Comparison of ENCODE assay signal across 27 cellular contexts in genomic region chr1:207040181-207040533, GRCh38. TPM values are rescaled to one million over a fixed set of nuclear protein-coding genes. Genes with fewer than 3 reads are reported as not detected.
DNase-seq lines count a peak whose midpoint lies in the region; ATAC-seq and TF ChIP-seq lines count a peak whose summit lies in the region.
"Had no signal": no experiment of that assay in that cellular context is flagged by ENCODE, and none has a peak within 500 bp of the region (broad histone marks: within the 10 kb centered on the region; RNA-seq: fewer than 3 reads in every experiment).

No MANE protein-coding gene starts in this region.

- intact Hi-C loops in Right ventricle myocardium superior (cut with DNase I): no loop called here

- POLR2A ChIA-PET in T-cell (lab: Charles Lee): no interaction called here

- peaks cover 3% of the 10 kb centered on the region in 2 donors for H3K27me3 Mint-ChIP-seq in T-cell
- H3K27me3 Mint-ChIP-seq: stimulated activated naive CD8-positive, alpha-beta T cell treated with anti-CD3 and anti-CD28 coated beads, Interleukin-15, amount 100 ng/mL, for 72 hours had no signal

- H2AFZ ChIP-seq in smooth muscle cell (ENCODE audit: low read depth): no peak overlapping the region

- ATAC-seq in Right ventricle myocardium superior (ENCODE audit: poor library complexity): no peak
- no peak for ATAC-seq in T-cell (replicated peaks in 1 of 4)
- ATAC-seq in HG02798 (IDR thresholded peaks at IDR 0.05; ENCODE audit: poor library complexity, unreplicated experiment): no peak
- ATAC-seq: activated T-cell treated with anti-CD3 and anti-CD28 coated beads, Interleukin-2, amount 50 U/mL, for 72 hours; stimulated activated naive CD8-positive, alpha-beta T cell treated with anti-CD3 and anti-CD28 coated beads, Interleukin-15, amount 100 ng/mL, for 72 hours had no signal

- H3K36me3 Mint-ChIP-seq in T-cell: peaks cover 9% of the 10 kb centered on the region

- CTCF ChIA-PET in T-cell (lab: Charles Lee): interaction anchor here in 1 of 2 donors (1.0 to 1.1 kb wide), 2 partner anchors 13 to 127 kb away, joined by 3 read pairs; partner anchors contain the start of gene PFKFB2

- peaks cover 4% of the 10 kb centered on the region for H4K20me1 ChIP-seq in smooth muscle cell (ENCODE audit: low read depth)

- H3K4me1 ChIP-seq in cardiac muscle cell (ENCODE audit: low read depth) (peaks cover 14% of the 10 kb centered on the region), smooth muscle cell (ENCODE audit: low read depth) (no peaks in the 10 kb centered on the region)

- H3K9ac ChIP-seq in SK-N-MC (ENCODE audit: insufficient read length): no peak overlapping the region
- H3K9ac ChIP-seq in smooth muscle cell (ENCODE audit: low read depth): no peak overlapping the region

- 36% methylated on average over 3 of the region's 3 CpGs for WGBS in smooth muscle cell (ENCODE audit: low lambda C conversion rate)

- no peak overlapping the region for H3K4me3 Mint-ChIP-seq in T-cell
- H3K4me3 Mint-ChIP-seq: activated T-cell treated with anti-CD3 and anti-CD28 coated beads, Interleukin-2, amount 50 U/mL, for 72 hours; stimulated activated naive CD8-positive, alpha-beta T cell treated with anti-CD3 and anti-CD28 coated beads, Interleukin-15, amount 100 ng/mL, for 72 hours had no signal

- peak overlapping the region; percentile 24 for H3K27ac ChIP-seq in cardiac muscle cell
- 0 out of 2 replicates have a peak overlapping the region, but pooled peaks have one; percentile 28 for H3K27ac ChIP-seq in SK-N-MC
- H3K27ac ChIP-seq in smooth muscle cell (ENCODE audit: low read depth): peak overlapping the region; percentile 61
- H3K27ac ChIP-seq: RWPE1, tibial nerve had no signal

- H3K27me3 ChIP-seq in cardiac muscle cell: peaks cover 18% of the 10 kb centered on the region
- H3K27me3 ChIP-seq in smooth muscle cell (ENCODE audit: low read depth): no peaks in the 10 kb centered on the region
- H3K27me3 ChIP-seq: tibial nerve had no signal

- TF ChIP-seq CTCF in cardiac muscle cell (IDR thresholded peaks at IDR 0.05; ENCODE audit: low read depth, low read length) (no peak), smooth muscle cell (IDR thresholded peaks at IDR 0.05; ENCODE audit: borderline replicate concordance, insufficient read depth, poor library complexity, severe bottlenecking) (no peak)

- H3K27ac Mint-ChIP-seq in T-cell: no peak overlapping the region
- H3K27ac Mint-ChIP-seq: activated T-cell treated with anti-CD3 and anti-CD28 coated beads, Interleukin-2, amount 50 U/mL, for 72 hours; stimulated activated naive CD8-positive, alpha-beta T cell treated with anti-CD3 and anti-CD28 coated beads, Interleukin-15, amount 100 ng/mL, for 72 hours had no signal

- DNase-seq in cardiac muscle cell (ENCODE audit: low read depth in 1 of 2, low spot score in 1 of 2) (no peak), Right ventricle myocardium superior (no peak), SK-N-MC (ENCODE audit: low read depth, low spot score) (no peak), fibroblast of peridontal ligament (ENCODE audit: extremely low read depth) (peak; percentile 8), smooth muscle cell (lab: John Stamatoyannopoulos, UW; ENCODE audit: unreplicated experiment) (no peak), T-cell (no peak), NCI-H345 (lab: John Stamatoyannopoulos, UW) (no peak)
- DNase-seq: 8988T; activated naive CD4-positive, alpha-beta T cell treated with anti-CD3 and anti-CD28 coated beads, Interleukin-2, amount 50 U/mL, for 16 hours; activated T-cell treated with anti-CD3 and anti-CD28 coated beads, Interleukin-2, amount 50 U/mL, for 72 hours; aorta; C1 segment of cervical spinal cord; Calu3; cerebellar nuclear complex; effector CD4-positive, alpha-beta T cell; H7; kidney; NCI-H1048; NCI-H187; nucleus accumbens; retina; stimulated activated CD4-positive, alpha-beta T cell treated with anti-CD3 and anti-CD28 coated beads, Interleukin-12 subunit alpha, Interleukin-12 subunit beta, amount 100 ng/mL, for 4 hours; stimulated activated naive CD8-positive, alpha-beta T cell treated with anti-CD3 and anti-CD28 coated beads, Interleukin-15, amount 100 ng/mL, for 72 hours had no signal

- H3K36me3 ChIP-seq in cardiac muscle cell (no peaks in the 10 kb centered on the region), SK-N-MC (ENCODE audit: insufficient read depth, low read length) (no peaks in the 10 kb centered on the region), smooth muscle cell (ENCODE audit: low read depth) (no peaks in the 10 kb centered on the region)
- H3K36me3 ChIP-seq: tibial nerve had no signal

- H3K79me2 ChIP-seq in smooth muscle cell (ENCODE audit: low read depth): peaks cover under 1% of the 10 kb centered on the region

- no peak overlapping the region for H3K4me3 ChIP-seq in cardiac muscle cell
- no peak overlapping the region for H3K4me3 ChIP-seq in SK-N-MC
- no peak overlapping the region for H3K4me3 ChIP-seq in smooth muscle cell
- H3K4me3 ChIP-seq: tibial nerve had no signal

- H3K4me2 ChIP-seq in smooth muscle cell: peak overlapping the region; percentile 14

- peaks cover 7% of the 10 kb centered on the region for H3F3A ChIP-seq in smooth muscle cell (ENCODE audit: low read depth)

- H3K9me3 ChIP-seq in cardiac muscle cell (ENCODE audit: low read depth): no peaks in the 10 kb centered on the region
- H3K9me3 ChIP-seq in SK-N-MC (ENCODE audit: low read depth, low read length): no peaks in the 10 kb centered on the region
- no peaks in the 10 kb centered on the region for H3K9me3 ChIP-seq in smooth muscle cell (replicated peaks; ENCODE audit: low read depth)
- H3K9me3 ChIP-seq: tibial nerve had no signal

- H3K4me1 Mint-ChIP-seq in T-cell: peaks cover 17 to 30% (median 25%) of the 10 kb centered on the region in 3 donors

- no peaks in the 10 kb centered on the region for H3K9me3 Mint-ChIP-seq in T-cell
- H3K9me3 Mint-ChIP-seq: activated T-cell treated with anti-CD3 and anti-CD28 coated beads, Interleukin-2, amount 50 U/mL, for 72 hours; stimulated activated naive CD8-positive, alpha-beta T cell treated with anti-CD3 and anti-CD28 coated beads, Interleukin-15, amount 100 ng/mL, for 72 hours had no signal

RNA-seq across cellular contexts. Expression of gene C1orf116, which starts 7.6 kb away (rescaled TPM):
- total RNA-seq in cardiac muscle cell: 0.21 TPM in 2 replicates
- 0.29 TPM in 1 of 2 replicates, not detected in the other for polyA plus RNA-seq in cardiac muscle cell
- 0.81 TPM for total RNA-seq in Right ventricle myocardium superior
- 3.2 and 6.0 TPM in 2 replicates for total RNA-seq in smooth muscle cell
- 0.14 and 2.7 TPM in 2 replicates for polyA plus RNA-seq in smooth muscle cell
- total RNA-seq in T-cell: under 1 TPM; 0.08 to 0.29 (median 0.14) TPM
- total RNA-seq: lung microvascular endothelial cell had no signal

RNA-seq across cellular contexts. Expression of gene YOD1, which starts 10.9 kb away (rescaled TPM):
- total RNA-seq in cardiac muscle cell: 6.8 and 8.8 TPM in 2 replicates
- 3.8 and 4.3 TPM in 2 replicates for polyA plus RNA-seq in cardiac muscle cell
- total RNA-seq in Right ventricle myocardium superior: 4.0 TPM
- 31.9 and 37.9 TPM in 2 replicates for total RNA-seq in smooth muscle cell
- 3.8 and 5.6 TPM in 2 replicates for polyA plus RNA-seq in smooth muscle cell
- total RNA-seq in T-cell: 10 to 100 TPM in 2 of 5 donors, 1 to 10 TPM in 3; 7.8 to 13.5 (median 8.7) TPM

RNA-seq across cellular contexts. Expression of gene PFKFB2, which starts 12.9 kb away (rescaled TPM):
- total RNA-seq in cardiac muscle cell: 3.6 and 5.7 TPM in 2 replicates
- polyA plus RNA-seq in cardiac muscle cell: 3.6 and 6.0 TPM in 2 replicates
- 77.9 TPM for total RNA-seq in Right ventricle myocardium superior
- 9.8 and 15.6 TPM in 2 replicates for total RNA-seq in smooth muscle cell
- 2.1 and 5.0 TPM in 2 replicates for polyA plus RNA-seq in smooth muscle cell
- 1 to 10 TPM; 1.6 to 4.7 (median 3.2) TPM for total RNA-seq in T-cell

RNA-seq across cellular contexts. Expression of gene C4BPB, which starts 48.5 kb away (rescaled TPM):
- not detected in 2 replicates for total RNA-seq in cardiac muscle cell
- polyA plus RNA-seq in cardiac muscle cell: not detected in 2 replicates
- 0.46 TPM for total RNA-seq in Right ventricle myocardium superior
- total RNA-seq in smooth muscle cell: 0.99 and 1.2 TPM in 2 replicates
- polyA plus RNA-seq in smooth muscle cell: 0.60 and 1.00 TPM in 2 replicates
- total RNA-seq in T-cell: 1 to 10 TPM in 2 of 5 donors, under 1 TPM in 2, not detected in 1; 0.66 to 4.8 (median 1.0) TPM
- total RNA-seq: H7, lung microvascular endothelial cell had no signal
